Comparison of ENCODE assay signal across 1 cellular context in the genomic region with DNA sequence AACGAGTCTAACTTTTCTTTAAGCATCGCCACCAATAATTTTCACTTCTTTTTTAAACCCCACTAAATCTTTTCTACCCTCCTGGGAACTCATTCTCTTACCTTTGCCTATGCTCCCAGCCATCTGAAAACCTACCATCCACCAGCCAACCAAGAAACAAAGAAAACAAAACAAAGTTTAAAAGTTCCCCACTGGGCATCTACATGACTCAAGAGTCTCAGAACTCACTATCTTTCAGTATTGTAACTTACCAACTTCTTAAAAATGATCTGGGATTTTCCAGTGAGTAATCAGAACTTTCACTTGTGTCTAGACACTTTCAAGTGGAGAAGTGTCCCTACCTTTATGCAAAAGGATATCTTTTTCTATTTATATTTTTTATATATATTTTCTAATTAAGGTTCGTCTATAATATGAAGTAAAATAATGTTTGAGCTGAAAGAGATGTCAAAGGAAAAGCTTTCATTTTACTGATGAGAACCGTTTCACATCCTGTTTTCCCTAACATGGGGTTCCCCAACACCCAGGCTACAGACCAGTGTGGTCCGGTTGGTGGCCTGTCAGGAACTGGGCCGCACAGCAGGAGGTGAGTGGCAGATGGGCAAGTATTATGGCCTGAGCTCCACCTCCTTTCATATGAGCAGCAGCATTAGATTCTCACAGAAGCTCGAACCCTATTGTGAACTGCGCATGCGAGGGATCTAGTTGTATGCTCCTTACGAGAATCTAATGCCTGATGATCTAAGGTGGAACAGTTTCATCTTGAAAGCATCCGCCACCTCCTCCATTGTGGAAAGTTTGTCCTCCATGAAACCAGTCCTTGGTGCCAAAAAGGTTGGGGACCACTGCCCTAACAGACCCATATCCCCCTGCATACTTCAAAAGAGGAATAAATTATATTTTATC.
TF ChIP-seq lines count a peak whose summit lies in the region.

No MANE protein-coding gene starts in this region.

TF ChIP-seq in K562, 482 proteins besides CTCF, POLR2A, EP300 and RAD21 (continued from another document):
- TF ChIP-seq, protein P1, sequence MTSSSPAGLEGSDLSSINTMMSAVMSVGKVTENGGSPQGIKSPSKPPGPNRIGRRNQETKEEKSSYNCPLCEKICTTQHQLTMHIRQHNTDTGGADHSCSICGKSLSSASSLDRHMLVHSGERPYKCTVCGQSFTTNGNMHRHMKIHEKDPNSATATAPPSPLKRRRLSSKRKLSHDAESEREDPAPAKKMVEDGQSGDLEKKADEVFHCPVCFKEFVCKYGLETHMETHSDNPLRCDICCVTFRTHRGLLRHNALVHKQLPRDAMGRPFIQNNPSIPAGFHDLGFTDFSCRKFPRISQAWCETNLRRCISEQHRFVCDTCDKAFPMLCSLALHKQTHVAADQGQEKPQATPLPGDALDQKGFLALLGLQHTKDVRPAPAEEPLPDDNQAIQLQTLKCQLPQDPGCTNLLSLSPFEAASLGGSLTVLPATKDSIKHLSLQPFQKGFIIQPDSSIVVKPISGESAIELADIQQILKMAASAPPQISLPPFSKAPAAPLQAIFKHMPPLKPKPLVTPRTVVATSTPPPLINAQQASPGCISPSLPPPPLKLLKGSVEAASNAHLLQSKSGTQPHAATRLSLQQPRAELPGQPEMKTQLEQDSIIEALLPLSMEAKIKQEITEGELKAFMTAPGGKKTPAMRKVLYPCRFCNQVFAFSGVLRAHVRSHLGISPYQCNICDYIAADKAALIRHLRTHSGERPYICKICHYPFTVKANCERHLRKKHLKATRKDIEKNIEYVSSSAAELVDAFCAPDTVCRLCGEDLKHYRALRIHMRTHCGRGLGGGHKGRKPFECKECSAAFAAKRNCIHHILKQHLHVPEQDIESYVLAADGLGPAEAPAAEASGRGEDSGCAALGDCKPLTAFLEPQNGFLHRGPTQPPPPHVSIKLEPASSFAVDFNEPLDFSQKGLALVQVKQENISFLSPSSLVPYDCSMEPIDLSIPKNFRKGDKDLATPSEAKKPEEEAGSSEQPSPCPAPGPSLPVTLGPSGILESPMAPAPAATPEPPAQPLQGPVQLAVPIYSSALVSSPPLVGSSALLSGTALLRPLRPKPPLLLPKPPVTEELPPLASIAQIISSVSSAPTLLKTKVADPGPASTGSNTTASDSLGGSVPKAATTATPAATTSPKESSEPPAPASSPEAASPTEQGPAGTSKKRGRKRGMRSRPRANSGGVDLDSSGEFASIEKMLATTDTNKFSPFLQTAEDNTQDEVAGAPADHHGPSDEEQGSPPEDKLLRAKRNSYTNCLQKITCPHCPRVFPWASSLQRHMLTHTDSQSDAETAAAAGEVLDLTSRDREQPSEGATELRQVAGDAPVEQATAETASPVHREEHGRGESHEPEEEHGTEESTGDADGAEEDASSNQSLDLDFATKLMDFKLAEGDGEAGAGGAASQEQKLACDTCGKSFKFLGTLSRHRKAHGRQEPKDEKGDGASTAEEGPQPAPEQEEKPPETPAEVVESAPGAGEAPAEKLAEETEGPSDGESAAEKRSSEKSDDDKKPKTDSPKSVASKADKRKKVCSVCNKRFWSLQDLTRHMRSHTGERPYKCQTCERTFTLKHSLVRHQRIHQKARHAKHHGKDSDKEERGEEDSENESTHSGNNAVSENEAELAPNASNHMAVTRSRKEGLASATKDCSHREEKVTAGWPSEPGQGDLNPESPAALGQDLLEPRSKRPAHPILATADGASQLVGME (CRISPR knock-in tag; IDR thresholded peaks at IDR 0.05) = no peak
- no peak for TF ChIP-seq GATAD2B (IDR thresholded peaks at IDR 0.05; ENCODE audit: borderline replicate concordance)
